In genomic region chr17:71580220-71580619, GRCh38 we compare ENCODE assay signal across 13 cellular contexts.
DNase-seq lines count a peak whose midpoint lies in the region; ATAC-seq and TF ChIP-seq lines count a peak whose summit lies in the region.
"Had no signal": no experiment of that assay in that cellular context is flagged by ENCODE, and none has a peak within 500 bp of the region (broad histone marks: within the 10 kb centered on the region; RNA-seq: fewer than 3 reads in every experiment).

No MANE protein-coding gene starts in this region.

- H3K79me2 ChIP-seq in GM23248 (ENCODE audit: insufficient read depth): no peaks in the 10 kb centered on the region

- no peak for TF ChIP-seq CTCF in IMR-90 (conservative IDR thresholded peaks at IDR 0.05; ENCODE audit: low read depth, low read length)

- no peak overlapping the region for H3K9ac ChIP-seq in IMR-90 (ENCODE audit: low read depth, low read length)
- no peak overlapping the region for H3K9ac ChIP-seq in GM23248
- H3K9ac ChIP-seq: BLaER1 had no signal

- no peak overlapping the region for H4K8ac ChIP-seq in IMR-90 (ENCODE audit: low read depth in 2 of 2, low read length in 2 of 2)

- no peak overlapping the region for H3K4me2 ChIP-seq in IMR-90 (ENCODE audit: low read depth, low read length)
- H3K4me2 ChIP-seq in GM23248 (ENCODE audit: unreplicated experiment): no peak overlapping the region
- H3K4me2 ChIP-seq: BLaER1 had no signal

- no peak overlapping the region for H2BK5ac ChIP-seq in IMR-90 (ENCODE audit: low read depth, low read length, poor library complexity, severe bottlenecking)

- H3K9me3 ChIP-seq in IMR-90 (ENCODE audit: control insufficient read depth, insufficient read depth, low read length) (0 out of 2 replicates have a peak, but pooled peaks cover 2% of the 10 kb centered on the region), GM23248 (ENCODE audit: low read depth) (no peaks in the 10 kb centered on the region)
- H3K9me3 ChIP-seq: Caco-2 had no signal

- H3K9me2 ChIP-seq in GM23248 (ENCODE audit: insufficient read depth): no peaks in the 10 kb centered on the region

- TF ChIP-seq RAD21 in IMR-90 (IDR thresholded peaks at IDR 0.05; ENCODE audit: low read length): no peak

- POLR2A ChIA-PET in IMR-90 (lab: Charles Lee; ENCODE audit: unreplicated experiment): no interaction called here

- no peak overlapping the region for H2BK120ac ChIP-seq in IMR-90 (ENCODE audit: low read depth, low read length)

- intact Hi-C loops in IMR-90 (cut with micrococcal nuclease): no loop called here

- no peaks in the 10 kb centered on the region for H3K9me1 ChIP-seq in IMR-90 (ENCODE audit: insufficient read depth, low read length)

- no peaks in the 10 kb centered on the region for H3K4me1 ChIP-seq in IMR-90 (ENCODE audit: control insufficient read depth, insufficient read depth, low read length)
- no peaks in the 10 kb centered on the region for H3K4me1 ChIP-seq in GM23248 (ENCODE audit: insufficient read depth)
- H3K4me1 ChIP-seq: BLaER1, Caco-2 had no signal

- no peak overlapping the region for H3K14ac ChIP-seq in IMR-90 (replicated peaks; ENCODE audit: low read depth, low read length)

- H2AK5ac ChIP-seq in IMR-90 (ENCODE audit: low read depth, low read length): no peak overlapping the region

- no peak overlapping the region for H2BK20ac ChIP-seq in IMR-90 (ENCODE audit: low read depth, low read length)

- H3K36me3 ChIP-seq in IMR-90 (ENCODE audit: control insufficient read depth, insufficient read depth, low read length) (no peaks in the 10 kb centered on the region), GM23248 (ENCODE audit: low read depth) (no peaks in the 10 kb centered on the region)
- H3K36me3 ChIP-seq: BLaER1 had no signal

- ATAC-seq in IMR-90 (ENCODE audit: low read depth) (no peak; the same call in 1 of the 2 replicates), HG02642 (IDR thresholded peaks at IDR 0.05; ENCODE audit: poor library complexity, unreplicated experiment) (no peak)

- H3K4me3 ChIP-seq in IMR-90 (ENCODE audit: insufficient read depth, low read depth, low read length): no peak overlapping the region
- H3K4me3 ChIP-seq in GM23248: no peak overlapping the region
- H3K4me3 ChIP-seq: BLaER1 had no signal

- no peak overlapping the region for H2AK9ac ChIP-seq in IMR-90 (replicated peaks; ENCODE audit: low read depth, low read length, poor library complexity)

- no peak overlapping the region for H3K27ac ChIP-seq in IMR-90 (ENCODE audit: insufficient read depth, low read length)
- H3K27ac ChIP-seq in epithelial cell of prostate: peak overlapping the region; percentile 23
- no peak overlapping the region for H3K27ac ChIP-seq in GM23248
- H3K27ac ChIP-seq: 22Rv1, BLaER1 had no signal

- H3K18ac ChIP-seq in IMR-90 (ENCODE audit: low read depth, low read length): no peak overlapping the region

- no TSS peak for BruUV-seq in IMR-90 (replicated peaks; lab: Mats Ljungman, UMichigan)

- H2BK15ac ChIP-seq in IMR-90 (ENCODE audit: low read depth, low read length): no peak overlapping the region

- no peak overlapping the region for H3K4ac ChIP-seq in IMR-90 (ENCODE audit: low read depth, low read length)

- H3K23ac ChIP-seq in IMR-90 (ENCODE audit: low read depth, low read length): no peak overlapping the region

- dilution Hi-C loops in IMR-90 (cut with HindIII; ENCODE audit: low sequenced_read_pairs, unreplicated experiment): no loop called here

- no peaks in the 10 kb centered on the region for H3K27me3 ChIP-seq in IMR-90 (ENCODE audit: control insufficient read depth, insufficient read depth, low read length)
- no peaks in the 10 kb centered on the region for H3K27me3 ChIP-seq in GM23248 (replicated peaks; ENCODE audit: insufficient read depth)
- H3K27me3 ChIP-seq: BLaER1 had no signal

- DNase-seq in NCI-H146 (lab: John Stamatoyannopoulos, UW): peak; percentile 7
- no peak for DNase-seq in NCI-H146 treated with DMSO at 0.1 percent for 48 hours (lab: John Stamatoyannopoulos, UW; ENCODE audit: unreplicated experiment)
- DNase-seq in IMR-90: peak; percentile 20
- peak; percentile 26 for DNase-seq in epithelial cell of prostate (ENCODE audit: low read depth, low spot score)
- no peak for DNase-seq in NCI-H2029 (lab: John Stamatoyannopoulos, UW)
- DNase-seq in GM23248: no peak
- DNase-seq: AML-193; Caco-2; CD8-positive, alpha-beta memory T cell; H7 had no signal

- H3F3A ChIP-seq in GM23248 (ENCODE audit: insufficient read depth): no peaks in the 10 kb centered on the region

- H4K5ac ChIP-seq in IMR-90 (ENCODE audit: low read depth, low read length): no peak overlapping the region

- no peak for TF ChIP-seq POLR2A in IMR-90 (IDR thresholded peaks at IDR 0.05; ENCODE audit: low read depth, low read length)

- no peak overlapping the region for H4K91ac ChIP-seq in IMR-90 (ENCODE audit: insufficient read depth, low read depth, low read length)

- no peaks in the 10 kb centered on the region for H3K79me1 ChIP-seq in IMR-90 (ENCODE audit: low read depth in 1 of 2, low read length in 2 of 2)

- in situ Hi-C loops in IMR-90 (cut with MboI; ENCODE audit: low sequenced_read_pairs) (no loop called here), GM23248 (cut with MboI) (no loop called here)

- no peak overlapping the region for H3K56ac ChIP-seq in IMR-90 (ENCODE audit: extremely low read depth, insufficient read depth, low read length)

- no peaks in the 10 kb centered on the region for H4K20me1 ChIP-seq in IMR-90 (ENCODE audit: insufficient read depth, low read length)
- no peaks in the 10 kb centered on the region for H4K20me1 ChIP-seq in GM23248 (ENCODE audit: insufficient read depth)
- H4K20me1 ChIP-seq: BLaER1 had no signal

- H2AFZ ChIP-seq in IMR-90 (replicated peaks; ENCODE audit: low read length, poor library complexity) (no peak overlapping the region), GM23248 (no peak overlapping the region)

- CTCF ChIA-PET in IMR-90 (lab: Yijun Ruan, JAX): no interaction called here

TF ChIP-seq in IMR-90, 13 proteins besides CTCF, POLR2A, EP300 and RAD21:
- TF ChIP-seq BHLHE40 (IDR thresholded peaks at IDR 0.05; ENCODE audit: low read depth, low read length) (no peak), USF2 (IDR thresholded peaks at IDR 0.05; ENCODE audit: low read depth, low read length) (no peak), MXI1 (IDR thresholded peaks at IDR 0.05; ENCODE audit: borderline replicate concordance, low read depth, low read length) (no peak), MAFK (IDR thresholded peaks at IDR 0.05; ENCODE audit: low read depth, low read length) (no peak), NFE2L2 (IDR thresholded peaks at IDR 0.05; ENCODE audit: low read depth, low read length) (no peak), ELK1 (IDR thresholded peaks at IDR 0.05; ENCODE audit: borderline replicate concordance, low read depth, low read length) (no peak), SMC3 (IDR thresholded peaks at IDR 0.05; ENCODE audit: low read depth, low read length) (no peak), RCOR1 (IDR thresholded peaks at IDR 0.05; ENCODE audit: insufficient replicate concordance, low read length) (no peak), CHD1 (IDR thresholded peaks at IDR 0.05; ENCODE audit: low read depth, low read length) (no peak), MAZ (IDR thresholded peaks at IDR 0.05; ENCODE audit: borderline replicate concordance, low read depth, low read length) (no peak), RFX5 (IDR thresholded peaks at IDR 0.05; ENCODE audit: low read depth, low read length) (no peak), CEBPB (IDR thresholded peaks at IDR 0.05; ENCODE audit: low read depth, low read length) (no peak)

Comparison
In these comparisons a context has a peak if more than half of its experiments do, and no peak if none do; other contexts are left out.
1. DNase-seq: peak in NCI-H146 (single experiment), IMR-90 (single experiment) and epithelial cell of prostate (single experiment); none in NCI-H146 treated with DMSO at 0.1 percent for 48 hours (single experiment), NCI-H2029 (single experiment) and GM23248 (single experiment).